ENCODE assay signal across 8 cellular contexts in genomic region chr2:240579771-240580614, GRCh38. TPM values are rescaled to one million over a fixed set of nuclear protein-coding genes. Genes with fewer than 3 reads are reported as not detected.
DNase-seq lines count a peak whose midpoint lies in the region; ATAC-seq and TF ChIP-seq lines count a peak whose summit lies in the region.

No MANE protein-coding gene starts in this region.

- H3K9me3 ChIP-seq in CD4-positive, CD25-positive, alpha-beta regulatory T cell (ENCODE audit: control insufficient read depth in 2 of 2, low read length in 2 of 2) = no peaks in the 10 kb centered on the region
- H3K9me3 ChIP-seq in HEK293 (ENCODE audit: control insufficient read depth, insufficient read depth, low read depth, low read length) (no peaks in the 10 kb centered on the region), RWPE2 (ENCODE audit: severe bottlenecking) (no peaks in the 10 kb centered on the region), hepatocyte (ENCODE audit: low read depth) (no peaks in the 10 kb centered on the region)

- H3K27ac Mint-ChIP-seq in CD4-positive, CD25-positive, alpha-beta regulatory T cell = peak overlapping the region; percentile 90 to 91 (median 91)
- peak overlapping the region; percentile 85 to 86 for H3K27ac Mint-ChIP-seq in activated naive CD4-positive, alpha-beta T cell treated with anti-CD3 and anti-CD28 coated beads, Interleukin-2, amount 50 U/mL, for 72 hours

- H3K36me3 ChIP-seq in CD4-positive, CD25-positive, alpha-beta regulatory T cell (ENCODE audit: control insufficient read depth, insufficient read depth, low read length) = peaks cover 25% of the 10 kb centered on the region
- H3K36me3 ChIP-seq in HEK293 (ENCODE audit: control insufficient read depth in 2 of 2, insufficient read depth in 1 of 2, low read length in 2 of 2) (peaks cover 0 to 52% of the 10 kb centered on the region in 2 experiments; a peak in 1 of 3 replicates), RWPE2 (ENCODE audit: low read depth) (peaks cover 20% of the 10 kb centered on the region), hepatocyte (replicated peaks; ENCODE audit: insufficient read depth, low read depth) (no peaks in the 10 kb centered on the region)

- no peaks in the 10 kb centered on the region for H3K9me3 Mint-ChIP-seq in CD4-positive, CD25-positive, alpha-beta regulatory T cell
- H3K9me3 Mint-ChIP-seq in activated naive CD4-positive, alpha-beta T cell treated with anti-CD3 and anti-CD28 coated beads, Interleukin-2, amount 50 U/mL, for 72 hours = no peaks in the 10 kb centered on the region

- H3K27me3 Mint-ChIP-seq in CD4-positive, CD25-positive, alpha-beta regulatory T cell = no peaks in the 10 kb centered on the region

- no peaks in the 10 kb centered on the region for H3K9me2 ChIP-seq in hepatocyte (replicated peaks; ENCODE audit: insufficient read depth)

- peak overlapping the region; percentile 58 for H3K27ac ChIP-seq in CD4-positive, CD25-positive, alpha-beta regulatory T cell (ENCODE audit: insufficient read depth, low read length, poor library complexity, severe bottlenecking)
- H3K27ac ChIP-seq in HEK293 (ENCODE audit: extremely low read depth, low read depth, low read length) = no peak overlapping the region
- H3K27ac ChIP-seq in RWPE2 (ENCODE audit: poor library complexity, severe bottlenecking) = peak overlapping the region; percentile 74
- peak overlapping the region; percentile 88 for H3K27ac ChIP-seq in hepatocyte

- H3K4me2 ChIP-seq in hepatocyte = peak overlapping the region; percentile 54

- H3K4me3 ChIP-seq in CD4-positive, CD25-positive, alpha-beta regulatory T cell (ENCODE audit: low read depth, low read length) = no peak overlapping the region
- no peak overlapping the region for H3K4me3 ChIP-seq in HEK293 (ENCODE audit: low read depth, low read length)
- no peak overlapping the region for H3K4me3 ChIP-seq in RWPE2 (ENCODE audit: severe bottlenecking)
- H3K4me3 ChIP-seq in hepatocyte = no peak overlapping the region

- no peak overlapping the region for H2AFZ ChIP-seq in hepatocyte

- peaks cover 52% of the 10 kb centered on the region for H3K79me2 ChIP-seq in hepatocyte

- DNase-seq in CD4-positive, CD25-positive, alpha-beta regulatory T cell = peak; percentile 73 to 89 (median 80)
- DNase-seq in RWPE2 (ENCODE audit: low spot score) (no peak), hepatocyte (ENCODE audit: low spot score) (peak; percentile 82), inferior parietal cortex (ENCODE audit: extremely low spot score) (no peak)
- DNase-seq in activated naive CD4-positive, alpha-beta T cell treated with anti-CD3 and anti-CD28 coated beads, Interleukin-2, amount 50 U/mL, for 72 hours (ENCODE audit: low spot score in 2 of 2) = peak; percentile 68 to 77
- DNase-seq in stimulated activated CD4-positive, alpha-beta T cell treated with anti-CD3 and anti-CD28 coated beads, Interleukin-4, amount 100 ng/mL, for 48 hours (ENCODE audit: low read depth in 2 of 2) = peak; percentile 60 to 72

- ATAC-seq in CD4-positive, CD25-positive, alpha-beta regulatory T cell (ENCODE audit: low read depth in 2 of 2) = peak; percentile 90 to 92
- ATAC-seq in RWPE2 (ENCODE audit: low read depth) (peak; percentile 84), GM18858 (IDR thresholded peaks at IDR 0.05; ENCODE audit: unreplicated experiment) (no peak)
- peak; percentile 84 to 88 for ATAC-seq in activated naive CD4-positive, alpha-beta T cell treated with anti-CD3 and anti-CD28 coated beads, Interleukin-2, amount 50 U/mL, for 72 hours

- H3K4me1 ChIP-seq in CD4-positive, CD25-positive, alpha-beta regulatory T cell (ENCODE audit: control insufficient read depth, insufficient read depth, low read length, poor library complexity, severe bottlenecking) = peaks cover 34% of the 10 kb centered on the region
- H3K4me1 ChIP-seq in HEK293 (ENCODE audit: control insufficient read depth, insufficient read depth, low read length) (peaks cover 9% of the 10 kb centered on the region), RWPE2 (ENCODE audit: insufficient read depth, poor library complexity, severe bottlenecking) (peaks cover 28% of the 10 kb centered on the region), hepatocyte (ENCODE audit: insufficient read depth) (peaks cover 26% of the 10 kb centered on the region)

- H3K36me3 Mint-ChIP-seq in CD4-positive, CD25-positive, alpha-beta regulatory T cell = peaks cover 25% of the 10 kb centered on the region
- H3K36me3 Mint-ChIP-seq in activated naive CD4-positive, alpha-beta T cell treated with anti-CD3 and anti-CD28 coated beads, Interleukin-2, amount 50 U/mL, for 72 hours = no peaks in the 10 kb centered on the region

- no peaks in the 10 kb centered on the region for H4K20me1 ChIP-seq in hepatocyte (ENCODE audit: insufficient read depth, poor library complexity, severe bottlenecking)

- POLR2A ChIA-PET in HEK293 (lab: Yijun Ruan, JAX) = interaction anchor here (1.1 to 2.8 kb wide), 4 partner anchors 9 to 19 kb away, joined by 5 to 15 read pairs (median 6); partner anchors contain the start of gene RNPEPL1

- H3K4me3 Mint-ChIP-seq in CD4-positive, CD25-positive, alpha-beta regulatory T cell = peak overlapping the region; percentile 44 to 90 (median 68)

- H3K27me3 ChIP-seq in CD4-positive, CD25-positive, alpha-beta regulatory T cell (ENCODE audit: control insufficient read depth, insufficient read depth, low read length) = no peaks in the 10 kb centered on the region
- H3K27me3 ChIP-seq in RWPE2 (ENCODE audit: insufficient read depth, poor library complexity, severe bottlenecking) (no peaks in the 10 kb centered on the region), hepatocyte (no peaks in the 10 kb centered on the region)

- TF ChIP-seq CTCF in HEK293 (tag by site-specific recombination; IDR thresholded peaks at IDR 0.05) = 0 out of 2 replicates have a peak, but pooled peaks have one; percentile 14
- TF ChIP-seq CTCF in RWPE2 (IDR thresholded peaks at IDR 0.05; ENCODE audit: poor library complexity, severe bottlenecking) = peak; percentile 42
- TF ChIP-seq CTCF in hepatocyte (IDR thresholded peaks at IDR 0.05; ENCODE audit: poor library complexity) = peak; percentile 40

- 50% methylated on average over 27 of the region's 27 CpGs for WGBS in hepatocyte (ENCODE audit: low lambda C conversion rate, missing lambda C conversion rate)

- CTCF ChIA-PET in HEK293 (lab: Yijun Ruan, JAX) = interaction anchor here (0.7 to 3.9 kb wide), 8 partner anchors 9 to 375 kb away, joined by 3 to 33 read pairs (median 4); no protein-coding TSS in a partner anchor

- H3K4me1 Mint-ChIP-seq in CD4-positive, CD25-positive, alpha-beta regulatory T cell = peaks cover 14 to 41% (median 21%) of the 10 kb centered on the region in 4 donors

TF ChIP-seq in HEK293, 187 proteins besides CTCF, POLR2A, EP300 and RAD21 (continues in another document):
- TF ChIP-seq SP7 (tag by site-specific recombination; IDR thresholded peaks at IDR 0.05) (0 out of 2 replicates have a peak, but pooled peaks have one; percentile 15), ZFHX2 (tag by site-specific recombination; conservative IDR thresholded peaks at IDR 0.05) (0 out of 2 replicates have a peak, but pooled peaks have one; percentile 22)
- TF ChIP-seq, protein P1, sequence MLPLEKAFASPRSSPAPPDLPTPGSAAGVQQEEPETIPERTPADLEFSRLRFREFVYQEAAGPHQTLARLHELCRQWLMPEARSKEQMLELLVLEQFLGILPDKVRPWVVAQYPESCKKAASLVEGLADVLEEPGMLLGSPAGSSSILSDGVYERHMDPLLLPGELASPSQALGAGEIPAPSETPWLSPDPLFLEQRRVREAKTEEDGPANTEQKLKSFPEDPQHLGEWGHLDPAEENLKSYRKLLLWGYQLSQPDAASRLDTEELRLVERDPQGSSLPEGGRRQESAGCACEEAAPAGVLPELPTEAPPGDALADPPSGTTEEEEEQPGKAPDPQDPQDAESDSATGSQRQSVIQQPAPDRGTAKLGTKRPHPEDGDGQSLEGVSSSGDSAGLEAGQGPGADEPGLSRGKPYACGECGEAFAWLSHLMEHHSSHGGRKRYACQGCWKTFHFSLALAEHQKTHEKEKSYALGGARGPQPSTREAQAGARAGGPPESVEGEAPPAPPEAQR (tag by site-specific recombination; IDR thresholded peaks at IDR 0.05) = no peak

RNA-seq across cellular contexts. Expression of gene CAPN10, which starts 6.5 kb away (rescaled TPM):
- 64.6 TPM for total RNA-seq in CD4-positive, CD25-positive, alpha-beta regulatory T cell
- 10 to 100 TPM in 1 of 4 donors, 1 to 10 TPM in 3; 6.8 to 12.2 (median 7.8) TPM for polyA plus RNA-seq in CD4-positive, CD25-positive, alpha-beta regulatory T cell
- 10 to 100 TPM; 28.9 to 39.0 TPM for total RNA-seq in activated naive CD4-positive, alpha-beta T cell treated with anti-CD3 and anti-CD28 coated beads, Interleukin-2, amount 50 U/mL, for 72 hours
- 19.1 and 24.2 TPM in 2 replicates for total RNA-seq in hepatocyte
- polyA plus RNA-seq in hepatocyte = 28.8 and 42.6 TPM in 2 replicates

RNA-seq across cellular contexts. Expression of gene RNPEPL1, which starts 11.7 kb away (rescaled TPM):
- 167 TPM for total RNA-seq in CD4-positive, CD25-positive, alpha-beta regulatory T cell
- 10 to 100 TPM; 28.5 to 83.7 (median 52.5) TPM for polyA plus RNA-seq in CD4-positive, CD25-positive, alpha-beta regulatory T cell
- 10 to 100 TPM; 22.6 to 51.2 TPM for total RNA-seq in activated naive CD4-positive, alpha-beta T cell treated with anti-CD3 and anti-CD28 coated beads, Interleukin-2, amount 50 U/mL, for 72 hours
- total RNA-seq in hepatocyte = 36.9 and 46.3 TPM in 2 replicates
- polyA plus RNA-seq in hepatocyte = 57.2 and 58.1 TPM in 2 replicates

RNA-seq across cellular contexts. Expression of gene DUSP28, which starts 19.8 kb away (rescaled TPM):
- 8.3 TPM for total RNA-seq in CD4-positive, CD25-positive, alpha-beta regulatory T cell
- 10 to 100 TPM; 14.9 to 27.2 (median 18.1) TPM for polyA plus RNA-seq in CD4-positive, CD25-positive, alpha-beta regulatory T cell
- 1 to 10 TPM; 3.8 to 5.4 TPM for total RNA-seq in activated naive CD4-positive, alpha-beta T cell treated with anti-CD3 and anti-CD28 coated beads, Interleukin-2, amount 50 U/mL, for 72 hours
- total RNA-seq in hepatocyte = 4.6 and 4.8 TPM in 2 replicates
- polyA plus RNA-seq in hepatocyte = 6.3 and 6.8 TPM in 2 replicates

RNA-seq across cellular contexts. Expression of gene ANKMY1, which starts 22.2 kb away (rescaled TPM):
- 37.2 TPM for total RNA-seq in CD4-positive, CD25-positive, alpha-beta regulatory T cell
- 10 to 100 TPM in 1 of 4 donors, 1 to 10 TPM in 3; 3.8 to 11.8 (median 7.6) TPM for polyA plus RNA-seq in CD4-positive, CD25-positive, alpha-beta regulatory T cell
- 10 to 100 TPM; 15.4 to 22.1 TPM for total RNA-seq in activated naive CD4-positive, alpha-beta T cell treated with anti-CD3 and anti-CD28 coated beads, Interleukin-2, amount 50 U/mL, for 72 hours
- total RNA-seq in hepatocyte = 6.7 and 9.2 TPM in 2 replicates
- polyA plus RNA-seq in hepatocyte = 7.8 and 11.1 TPM in 2 replicates

RNA-seq across cellular contexts. Expression of gene GPR35, which starts 45.3 kb away (rescaled TPM):
- 11.0 TPM for total RNA-seq in CD4-positive, CD25-positive, alpha-beta regulatory T cell
- under 1 TPM; 0.24 to 0.60 (median 0.40) TPM for polyA plus RNA-seq in CD4-positive, CD25-positive, alpha-beta regulatory T cell
- total RNA-seq in activated naive CD4-positive, alpha-beta T cell treated with anti-CD3 and anti-CD28 coated beads, Interleukin-2, amount 50 U/mL, for 72 hours = 1 to 10 TPM; 1.5 to 7.9 TPM
- 14.7 and 17.3 TPM in 2 replicates for total RNA-seq in hepatocyte
- 10.1 and 10.5 TPM in 2 replicates for polyA plus RNA-seq in hepatocyte

Comparison
In these comparisons a context has a peak if more than half of its experiments do, and no peak if none do; other contexts are left out.
1. DNase-seq: peak in CD4-positive, CD25-positive, alpha-beta regulatory T cell (3 of 3), activated naive CD4-positive, alpha-beta T cell treated with anti-CD3 and anti-CD28 coated beads, Interleukin-2, amount 50 U/mL, for 72 hours (2 of 2), hepatocyte (single experiment) and stimulated activated CD4-positive, alpha-beta T cell treated with anti-CD3 and anti-CD28 coated beads, Interleukin-4, amount 100 ng/mL, for 48 hours (2 of 2); none in RWPE2 (single experiment) and inferior parietal cortex (single experiment).
2. Peak in every context shown above with its lines, with median percentiles within 50 percentile points of each other: CTCF ChIP-seq.